8 cellular contexts compared by ENCODE assay signal in genomic region chr16:30091474-30092372, GRCh38. TPM values are rescaled to one million over a fixed set of nuclear protein-coding genes. Genes with fewer than 3 reads are reported as not detected.
DNase-seq lines count a peak whose midpoint lies in the region; ATAC-seq and TF ChIP-seq lines count a peak whose summit lies in the region.

TBX6 (minus strand) TSS chr16:30091924; CDS start chr16:30091193, 731 bp downstream.

- H3K27me3 Mint-ChIP-seq in activated B cell treated with CpG ODN at 0.5 μM for 24 hours = no peaks in the 10 kb centered on the region

- no peaks in the 10 kb centered on the region for H3K9me3 Mint-ChIP-seq in activated B cell treated with CpG ODN at 0.5 μM for 24 hours

- H3K4me1 Mint-ChIP-seq in activated B cell treated with CpG ODN at 0.5 μM for 24 hours = peaks cover 50% of the 10 kb centered on the region

- DNase-seq in AG09319 (ENCODE audit: extremely low read depth, low read depth) (peak; percentile 61), NCI-H2196 treated with DMSO at 0.1 percent for 48 hours (lab: John Stamatoyannopoulos, UW; ENCODE audit: unreplicated experiment) (peak; percentile 85), activated B cell treated with CpG ODN at 0.5 μM for 24 hours (peak; percentile 93), cardiac fibroblast (ENCODE audit: low read depth in 2 of 2) (peak; percentile 89 to 93), islet precursor cell (peak; percentile 97)
- peak; percentile 92 for DNase-seq in stimulated activated CD4-positive, alpha-beta T cell treated with anti-CD3 and anti-CD28 coated beads, Interleukin-12 subunit alpha, Interleukin-12 subunit beta, amount 100 ng/mL, for 4 hours

- peak; percentile 74 for ATAC-seq in GM18909 (IDR thresholded peaks at IDR 0.05; ENCODE audit: poor library complexity, unreplicated experiment)
- ATAC-seq in HG03159 (IDR thresholded peaks at IDR 0.05; ENCODE audit: unreplicated experiment) = peak; percentile 61
- ATAC-seq in activated B cell treated with CpG ODN at 0.5 μM for 24 hours (ENCODE audit: low read depth) = peak; percentile 77

- peak within 1 kb of the TSS; percentile 94 for H3K27ac Mint-ChIP-seq in activated B cell treated with CpG ODN at 0.5 μM for 24 hours

- peak within 1 kb of the TSS; percentile 43 to 48 for H3K4me3 ChIP-seq in cardiac fibroblast (replicated peaks in 1 of 2; ENCODE audit: low read depth in 2 of 2, low read length in 2 of 2)

- POLR2A ChIA-PET in activated B cell treated with CpG ODN at 0.5 μM for 24 hours (lab: Charles Lee) = interaction anchor here (0.5 to 8.7 kb wide), 29 partner anchors 10 to 1269 kb away, joined by 3 to 335 read pairs (median 4); partner anchors contain the start of genes ALDOA, ATXN2L, CORO1A and DCTPP1

- intact Hi-C loops in activated B cell treated with CpG ODN at 0.5 μM for 24 hours (cut with micrococcal nuclease) = loop anchor here (1.0 to 5.0 kb wide), 13 partner anchors 15 to 568 kb away; partner anchors contain the start of genes ALDOA, CORO1A, HIRIP3 and INO80E

- CTCF ChIA-PET in activated B cell treated with CpG ODN at 0.5 μM for 24 hours (lab: Charles Lee) = interaction anchor here (0.8 to 2.8 kb wide), 19 partner anchors 10 to 567 kb away, joined by 3 to 33 read pairs (median 5); partner anchors contain the start of genes ALDOA, CORO1A, PPP4C and TAOK2

- peak; percentile 67 for TF ChIP-seq CTCF in AG09319 (IDR thresholded peaks at IDR 0.05; ENCODE audit: low read depth, low read length)
- peak; percentile 67 for TF ChIP-seq CTCF in activated B cell treated with CpG ODN at 0.5 μM for 24 hours (IDR thresholded peaks at IDR 0.05)
- TF ChIP-seq CTCF in cardiac fibroblast (IDR thresholded peaks at IDR 0.05; ENCODE audit: low read depth, low read length) = peak; percentile 55

- peak within 1 kb of the TSS; percentile 89 for H3K4me3 Mint-ChIP-seq in activated B cell treated with CpG ODN at 0.5 μM for 24 hours

- peaks cover 28% of the 10 kb centered on the region for H3K36me3 Mint-ChIP-seq in activated B cell treated with CpG ODN at 0.5 μM for 24 hours (ENCODE audit: low read depth)

RNA-seq across cellular contexts. Expression of gene TBX6, which starts in this region (rescaled TPM):
- 2.3 TPM in 2 replicates for total RNA-seq in activated B cell treated with CpG ODN at 0.5 μM for 24 hours

Comparison
In these comparisons a context has a peak if more than half of its experiments do, and no peak if none do; other contexts are left out.
1. Peak in every context shown above with its lines: DNase-seq, ATAC-seq and H3K4me3 ChIP-seq.